In genomic region chr1:185342672-185343259, GRCh38 we compare ENCODE assay signal across 21 cellular contexts. TPM values are rescaled to one million over a fixed set of nuclear protein-coding genes. Genes with fewer than 3 reads are reported as not detected.
DNase-seq lines count a peak whose midpoint lies in the region; ATAC-seq and TF ChIP-seq lines count a peak whose summit lies in the region.
"Had no signal": no experiment of that assay in that cellular context is flagged by ENCODE, and none has a peak within 500 bp of the region (broad histone marks: within the 10 kb centered on the region; RNA-seq: fewer than 3 reads in every experiment).

No MANE protein-coding gene starts in this region.

- in situ Hi-C loops in SK-MEL-5 (cut with HindIII; ENCODE audit: low pct_unique_long_range_greater_than_20kb, low sequenced_read_pairs) = no loop called here

- no peak for TF ChIP-seq CTCF in dorsolateral prefrontal cortex (IDR thresholded peaks at IDR 0.05 in 54 of 56, conservative IDR thresholded peaks at IDR 0.05 in 2 of 56; ENCODE audit: low read depth in 1 of 56, partially characterized antibody in 56 of 56)

- H3K4me3 ChIP-seq in dorsolateral prefrontal cortex = peak overlapping the region in 13 of 59 donors; percentile 0 to 46 (median 26)
- H3K4me3 ChIP-seq: SJSA1 had no signal

- ATAC-seq in sciatic nerve (no peak), HG03135 (IDR thresholded peaks at IDR 0.05; ENCODE audit: unreplicated experiment) (no peak)
- ATAC-seq: CD8-positive, alpha-beta T cell; HCT116; Right ventricle myocardium inferior had no signal

- no peaks in the 10 kb centered on the region for H3K27me3 ChIP-seq in dorsolateral prefrontal cortex
- H3K27me3 ChIP-seq: SJSA1 had no signal

- DNase-seq in COLO829 (ENCODE audit: low spot score) = peak; percentile 74
- peak; percentile 85 for DNase-seq in SK-MEL-5 (ENCODE audit: low read depth, low spot score)
- no peak for DNase-seq in dorsolateral prefrontal cortex
- peak; percentile 39 for DNase-seq in pons (ENCODE audit: low spot score)
- DNase-seq in sciatic nerve (ENCODE audit: low spot score) = no peak
- no peak for DNase-seq in cerebellum (ENCODE audit: low spot score)
- DNase-seq: AML-193; Calu3; CD8-positive, alpha-beta T cell; EL; GF-D8; GOT3; IMR-90; NCI-H1694; NCI-H2081 treated with DMSO at 0.1 percent for 48 hours; NCI-H2171 treated with DMSO at 0.1 percent for 48 hours; OCI-M1 had no signal

- peak overlapping the region in 53 of 59 donors; percentile 2 to 90 (median 67) for H3K27ac ChIP-seq in dorsolateral prefrontal cortex
- H3K27ac ChIP-seq: SJSA1 had no signal

- intact Hi-C loops in dorsolateral prefrontal cortex (cut with DNase I) = loop anchor here in 1 of 2 donors (10.0 kb wide), 1 partner anchor 62 kb away; no protein-coding TSS in a partner anchor
- intact Hi-C loops in sciatic nerve (cut with DNase I) = no loop called here

RNA-seq across cellular contexts. Expression of gene IVNS1ABP, which starts 25.7 kb away (rescaled TPM):
- 234 and 239 TPM in 2 replicates for total RNA-seq in SK-MEL-5 (2014; rRNA removed; shearing (Covaris generic))
- 143 and 176 TPM in 2 replicates for polyA plus RNA-seq in SK-MEL-5 (2015; cell fraction: cytosol; rRNA removed)
- polyA plus RNA-seq in SK-MEL-5 (2015; cell fraction: nucleus; rRNA removed) = 1,268 and 1,425 TPM in 2 replicates
- 100 to 1,000 TPM in 3 of 120 experiments, 10 to 100 TPM in 117; 36.8 to 146 (median 59.7) TPM for total RNA-seq in dorsolateral prefrontal cortex
- 138 TPM for total RNA-seq in sciatic nerve
- 191 TPM for total RNA-seq in cerebellum

Comparison
In these comparisons a context has a peak if more than half of its experiments do, and no peak if none do; other contexts are left out.
1. DNase-seq: peak in COLO829 (single experiment), SK-MEL-5 (single experiment) and pons (single experiment); none in dorsolateral prefrontal cortex (0 of 10), sciatic nerve (single experiment) and cerebellum (single experiment).